ENCODE assay signal across 15 cellular contexts in the genomic region with DNA sequence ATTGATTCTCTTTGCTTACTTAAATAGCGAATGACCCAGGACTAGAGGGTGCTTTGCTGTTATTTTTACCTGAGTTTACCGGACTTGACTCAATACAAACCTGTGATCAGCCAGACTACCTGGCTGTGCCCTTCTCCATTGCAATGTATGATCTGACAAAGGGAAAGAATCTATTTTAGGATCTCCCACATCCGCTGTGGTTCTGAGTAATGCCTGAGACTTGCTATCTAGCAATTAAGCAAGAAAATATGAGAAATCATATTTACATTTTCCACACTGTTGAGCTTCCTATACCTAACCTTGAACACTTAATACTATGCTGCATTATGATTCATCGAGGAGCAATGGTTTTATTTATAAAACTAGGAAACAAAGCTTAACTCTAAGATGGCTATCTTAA.
A peak's percentile ranks its signal among the peaks of the same experiment; 100 is the strongest.
DNase-seq lines count a peak whose midpoint lies in the region; ATAC-seq and TF ChIP-seq lines count a peak whose summit lies in the region.
"Had no signal": no experiment of that assay in that cellular context is flagged by ENCODE, and none has a peak within 500 bp of the region (broad histone marks: within the 10 kb centered on the region; RNA-seq: fewer than 3 reads in every experiment).

No MANE protein-coding gene starts in this region.

- TF ChIP-seq CTCF in MM.1S (IDR thresholded peaks at IDR 0.05; ENCODE audit: low read length) (no peak), uterus (IDR thresholded peaks at IDR 0.05) (no peak)

- H3K36me3 ChIP-seq in MM.1S (replicated peaks; ENCODE audit: insufficient read depth, low read length) = no peaks in the 10 kb centered on the region
- H3K36me3 ChIP-seq in uterus = no peaks in the 10 kb centered on the region
- H3K36me3 ChIP-seq: BLaER1, colonic mucosa had no signal

- no peaks in the 10 kb centered on the region for H4K20me1 ChIP-seq in MM.1S (ENCODE audit: insufficient read depth, low read length)
- H4K20me1 ChIP-seq: BLaER1 had no signal

- no peaks in the 10 kb centered on the region for H3K9me3 ChIP-seq in MM.1S (replicated peaks; ENCODE audit: insufficient read depth, low read length)
- no peaks in the 10 kb centered on the region for H3K9me3 ChIP-seq in uterus
- H3K9me3 ChIP-seq: BLaER1, colonic mucosa had no signal

- no peak for TF ChIP-seq POLR2A in uterus (IDR thresholded peaks at IDR 0.05)

- H3K27me3 ChIP-seq in MM.1S (replicated peaks; ENCODE audit: insufficient read depth, low read length) = no peaks in the 10 kb centered on the region
- no peaks in the 10 kb centered on the region for H3K27me3 ChIP-seq in uterus
- H3K27me3 ChIP-seq: BLaER1, colonic mucosa had no signal

- no peaks in the 10 kb centered on the region for H3F3A ChIP-seq in MM.1S (ENCODE audit: insufficient read depth, low read length)

- peak; percentile 41 for DNase-seq in MM.1S
- DNase-seq in astrocyte of the hippocampus (ENCODE audit: low read depth, low spot score) = peak; percentile 20
- DNase-seq in kidney glomerular epithelial cell (lab: John Stamatoyannopoulos, UW) = peak; percentile 40
- no peak for DNase-seq in uterus
- DNase-seq in activated CD4-positive, CD25-positive, alpha-beta regulatory T cell (lab: John Stamatoyannopoulos, UW) = no peak
- DNase-seq in SKM-1 (lab: John Stamatoyannopoulos, UW; ENCODE audit: unreplicated experiment) = no peak
- no peak for DNase-seq in activated naive CD4-positive, alpha-beta T cell treated with anti-CD3 and anti-CD28 coated beads, Interleukin-2, amount 50 U/mL, for 72 hours (ENCODE audit: low spot score in 2 of 2)
- DNase-seq: colonic mucosa; DMS79; Right ventricle myocardium superior; stimulated activated CD4-positive, alpha-beta T cell treated with anti-CD3 and anti-CD28 coated beads, Interleukin-2, amount 100 ng/mL, for 48 hours had no signal

- peaks cover 3 to 24% of the 10 kb centered on the region in 2 donors for H3K9me3 Mint-ChIP-seq in activated naive CD4-positive, alpha-beta T cell treated with anti-CD3 and anti-CD28 coated beads, Interleukin-2, amount 50 U/mL, for 72 hours

- H3K9ac ChIP-seq in MM.1S (ENCODE audit: low read length) = peak overlapping the region; percentile 7; the same call in 1 of the 2 replicates
- H3K9ac ChIP-seq: BLaER1 had no signal

- H3K4me1 ChIP-seq in MM.1S (ENCODE audit: low read length) = peaks cover 16% of the 10 kb centered on the region
- no peaks in the 10 kb centered on the region for H3K4me1 ChIP-seq in uterus
- H3K4me1 ChIP-seq: BLaER1, colonic mucosa had no signal

- H3K4me3 ChIP-seq in MM.1S (ENCODE audit: low read length) = peak overlapping the region; percentile 2; the same call in 1 of the 2 replicates
- H3K4me3 ChIP-seq in uterus = no peak overlapping the region
- H3K4me3 ChIP-seq: BLaER1, colonic mucosa had no signal

- H3K27ac Mint-ChIP-seq in activated naive CD4-positive, alpha-beta T cell treated with anti-CD3 and anti-CD28 coated beads, Interleukin-2, amount 50 U/mL, for 72 hours = no peak overlapping the region
- H3K27ac Mint-ChIP-seq: activated naive CD8-positive, alpha-beta T cell; stimulated activated effector memory CD8-positive, alpha-beta T cell treated with anti-CD3 and anti-CD28 coated beads, Interleukin-12 subunit alpha, Interleukin-12 subunit beta, amount 100 ng/mL, for 72 hours had no signal

- no peaks in the 10 kb centered on the region for H3K79me2 ChIP-seq in MM.1S (ENCODE audit: low read length)

- H3K4me2 ChIP-seq in MM.1S (ENCODE audit: low read depth, low read length) = peak overlapping the region; percentile 40
- H3K4me2 ChIP-seq: BLaER1 had no signal

- H3K27ac ChIP-seq in MM.1S (ENCODE audit: low read length) (peak overlapping the region; percentile 51; the same call in 1 of the 2 replicates), uterus (no peak overlapping the region)
- H3K27ac ChIP-seq: BLaER1, colonic mucosa had no signal

- no peaks in the 10 kb centered on the region for H3K36me3 Mint-ChIP-seq in activated naive CD4-positive, alpha-beta T cell treated with anti-CD3 and anti-CD28 coated beads, Interleukin-2, amount 50 U/mL, for 72 hours
- H3K36me3 Mint-ChIP-seq: activated naive CD8-positive, alpha-beta T cell; stimulated activated effector memory CD8-positive, alpha-beta T cell treated with anti-CD3 and anti-CD28 coated beads, Interleukin-12 subunit alpha, Interleukin-12 subunit beta, amount 100 ng/mL, for 72 hours had no signal

- ATAC-seq in GM18502 (IDR thresholded peaks at IDR 0.05; ENCODE audit: poor library complexity, unreplicated experiment) = peak; percentile 67
- ATAC-seq in activated naive CD4-positive, alpha-beta T cell treated with anti-CD3 and anti-CD28 coated beads, Interleukin-2, amount 50 U/mL, for 72 hours = no peak
- ATAC-seq: stimulated activated effector memory CD8-positive, alpha-beta T cell treated with anti-CD3 and anti-CD28 coated beads, Interleukin-12 subunit alpha, Interleukin-12 subunit beta, amount 100 ng/mL, for 72 hours had no signal

- H2AFZ ChIP-seq in MM.1S (ENCODE audit: low read length) = no peak overlapping the region

- H3K9me2 ChIP-seq in MM.1S (replicated peaks; ENCODE audit: insufficient read depth, low read length) = no peaks in the 10 kb centered on the region

- intact Hi-C loops in uterus (cut with DNase I; ENCODE audit: low total_unique reads) = no loop called here

Comparison
In these comparisons a context has a peak if more than half of its experiments do, and no peak if none do; other contexts are left out.
1. DNase-seq: peak in MM.1S (single experiment), astrocyte of the hippocampus (single experiment) and kidney glomerular epithelial cell (single experiment); none in uterus (0 of 2), activated CD4-positive, CD25-positive, alpha-beta regulatory T cell (0 of 4), SKM-1 (single experiment) and activated naive CD4-positive, alpha-beta T cell treated with anti-CD3 and anti-CD28 coated beads, Interleukin-2, amount 50 U/mL, for 72 hours (0 of 2).